22 cellular contexts compared by ENCODE assay signal in genomic region chr1:156407344-156407743, GRCh38. TPM values are rescaled to one million over a fixed set of nuclear protein-coding genes. Genes with fewer than 3 reads are reported as not detected.
A peak's percentile ranks its signal among the peaks of the same experiment; 100 is the strongest.
DNase-seq lines count a peak whose midpoint lies in the region; ATAC-seq and TF ChIP-seq lines count a peak whose summit lies in the region.
"Had no signal": no experiment of that assay in that cellular context is flagged by ENCODE, and none has a peak within 500 bp of the region (broad histone marks: within the 10 kb centered on the region; RNA-seq: fewer than 3 reads in every experiment).

No MANE protein-coding gene starts in this region.

- in situ Hi-C loops in GM13976 (cut with MboI; ENCODE audit: low sequenced_read_pairs, unreplicated experiment), result no loop called here

- WGBS in endodermal cell (ENCODE audit: insufficient coverage in 1 of 2, insufficient read length in 1 of 2), 2 experiments, result 90 to 100% methylated on average over 1 to 6 of the region's 6 CpGs
- whole genome bisulfite sequencing in spleen, 5 donors, result 74 to 83% (median 82%) methylated on average over 6 of the region's 6 CpGs

- H3K9me3 ChIP-seq in endodermal cell (ENCODE audit: control insufficient read depth, low read length) (no peaks in the 10 kb centered on the region), spleen (no peaks in the 10 kb centered on the region)
- H3K9me3 ChIP-seq: ascending aorta, heart left ventricle, prostate gland had no signal

- H3K36me3 Mint-ChIP-seq in endodermal cell (ENCODE audit: low read depth), result peaks cover 5% of the 10 kb centered on the region

- H3K27ac ChIP-seq in endodermal cell (ENCODE audit: low read depth, low read length), result no peak overlapping the region
- no peak overlapping the region for H3K27ac ChIP-seq in spleen
- H3K27ac ChIP-seq: ascending aorta, heart left ventricle, prostate gland had no signal

- DNase-seq in NCI-H2227 (lab: John Stamatoyannopoulos, UW; ENCODE audit: unreplicated experiment) (peak; percentile 49), NCI-H2227 treated with DMSO at 0.1 percent for 48 hours (lab: John Stamatoyannopoulos, UW) (no peak), NCI-H774 (lab: John Stamatoyannopoulos, UW) (peak; percentile 64), endodermal cell (peak; percentile 76), spleen (peak; percentile 38), GM13976 (ENCODE audit: low spot score) (no peak)
- DNase-seq: activated gamma-delta T cell treated with Interleukin-2 at 50 U/mL for 16 hours; heart left ventricle; MV-4-11; NK-92 treated with Interleukin-12 subunit alpha and Interleukin-12 subunit beta, amount 100 ng/mL, for 24 hours; stimulated activated naive CD8-positive, alpha-beta T cell treated with anti-CD3 and anti-CD28 coated beads, Interleukin-15, Interleukin-2, amounts not matched to agents 100 U/mL and 50 U/mL, for 24 hours had no signal

- ATAC-seq in HG03097 (IDR thresholded peaks at IDR 0.05; ENCODE audit: low FRiP score, unreplicated experiment) (no peak), HG03439 (IDR thresholded peaks at IDR 0.05; ENCODE audit: unreplicated experiment) (no peak)
- ATAC-seq: activated CD4-positive, CD25-positive, alpha-beta regulatory T cell treated with anti-CD3 and anti-CD28 coated beads, Interleukin-2, amount 50 U/mL, for 24 hours; heart left ventricle; Right ventricle myocardium inferior; stimulated activated naive CD8-positive, alpha-beta T cell treated with anti-CD3 and anti-CD28 coated beads, Interleukin-15, Interleukin-2, amounts not matched to agents 100 U/mL and 50 U/mL, for 24 hours had no signal

- no peak for TF ChIP-seq CTCF in endodermal cell (conservative IDR thresholded peaks at IDR 0.05)
- no peak for TF ChIP-seq CTCF in spleen (IDR thresholded peaks at IDR 0.05 in 8 of 11, conservative IDR thresholded peaks at IDR 0.05 in 3 of 11)
- no peak for TF ChIP-seq CTCF in GM13976 (IDR thresholded peaks at IDR 0.05; ENCODE audit: borderline replicate concordance, control extremely low read depth, extremely low read depth, insufficient read depth, missing control alignments)

- H3K36me3 ChIP-seq in endodermal cell (ENCODE audit: control insufficient read depth, insufficient read depth, low read length), result peaks cover 7% of the 10 kb centered on the region
- no peaks in the 10 kb centered on the region for H3K36me3 ChIP-seq in spleen
- H3K36me3 ChIP-seq: ascending aorta, heart left ventricle, prostate gland had no signal

- H3K4me3 ChIP-seq in endodermal cell (ENCODE audit: low read length), result no peak overlapping the region
- H3K4me3 ChIP-seq in spleen, result no peak overlapping the region
- H3K4me3 ChIP-seq: ascending aorta, heart left ventricle, prostate gland had no signal

- intact Hi-C loops in spleen (cut with DNase I; ENCODE audit: low total_unique reads), result no loop called here

- H3K27me3 Mint-ChIP-seq in endodermal cell (ENCODE audit: insufficient read depth), result peaks cover 11% of the 10 kb centered on the region

- peaks cover 4% of the 10 kb centered on the region for H3K27me3 ChIP-seq in endodermal cell (ENCODE audit: control insufficient read depth, insufficient read depth, low read length, poor library complexity, severe bottlenecking)
- H3K27me3 ChIP-seq in spleen (replicated peaks in 1 of 7), result peaks cover 0 to 96% (median 3%) of the 10 kb centered on the region in 7 donors
- H3K27me3 ChIP-seq: ascending aorta had no signal

- no peak overlapping the region for H3K9ac ChIP-seq in endodermal cell (ENCODE audit: extremely low read depth, low read length, poor library complexity, severe bottlenecking)

- H3K4me1 ChIP-seq in endodermal cell (ENCODE audit: control insufficient read depth, insufficient read depth, low read length) (no peaks in the 10 kb centered on the region), spleen (no peaks in the 10 kb centered on the region)
- H3K4me1 ChIP-seq: ascending aorta, heart left ventricle, prostate gland had no signal

- H3K9me3 Mint-ChIP-seq in endodermal cell, result no peaks in the 10 kb centered on the region
- H3K9me3 Mint-ChIP-seq: dendritic cell treated with granulocyte-macrophage colony-stimulating factor and Interleukin-4, amounts not matched to agents 40 ng/mL and 50 ng/mL, for 4 days had no signal

- no peak overlapping the region for H3K27ac Mint-ChIP-seq in endodermal cell
- H3K27ac Mint-ChIP-seq: dendritic cell treated with granulocyte-macrophage colony-stimulating factor and Interleukin-4, amounts not matched to agents 40 ng/mL and 50 ng/mL, for 4 days had no signal

- TF ChIP-seq POLR2A in spleen (IDR thresholded peaks at IDR 0.05), result no peak

- no peaks in the 10 kb centered on the region for H3K4me1 Mint-ChIP-seq in endodermal cell

- H3K4me3 Mint-ChIP-seq in endodermal cell, result no peak overlapping the region
- H3K4me3 Mint-ChIP-seq: dendritic cell treated with granulocyte-macrophage colony-stimulating factor and Interleukin-4, amounts not matched to agents 40 ng/mL and 50 ng/mL, for 4 days had no signal

RNA-seq across cellular contexts. Expression of gene RHBG, which starts 38.3 kb away (rescaled TPM):
- total RNA-seq in endodermal cell (1 to 10 TPM; 3.9 to 4.0 TPM), spleen (1 to 10 TPM in 1 of 7 donors, under 1 TPM in 1, not detected in 5; 0.67 to 1.4 TPM)
- polyA plus RNA-seq in endodermal cell (2013, experiment 1 of 2), result 0.50 TPM
- 0.33 TPM for polyA plus RNA-seq in endodermal cell (2013, experiment 2 of 2)
- polyA plus RNA-seq in spleen, result under 1 TPM; 0.05 to 0.38 (median 0.13) TPM
- total RNA-seq: ascending aorta; kidney epithelial cell; mononuclear cell; Right ventricle myocardium inferior; T-helper 2 cell treated with Interferon-gamma antibody and Interleukin-4, amounts not matched to agents 100 ng/mL and 5 ng/mL, for 36 hours; urinary bladder had no signal
- polyA plus RNA-seq: heart left ventricle had no signal

Comparison
In these comparisons a context has a peak if more than half of its experiments do, and no peak if none do; other contexts are left out.
1. DNase-seq: peak in NCI-H2227 (single experiment), NCI-H774 (single experiment), endodermal cell (single experiment) and spleen (single experiment); none in NCI-H2227 treated with DMSO at 0.1 percent for 48 hours (single experiment) and GM13976 (single experiment).